8 cellular contexts compared by ENCODE assay signal in the genomic region with DNA sequence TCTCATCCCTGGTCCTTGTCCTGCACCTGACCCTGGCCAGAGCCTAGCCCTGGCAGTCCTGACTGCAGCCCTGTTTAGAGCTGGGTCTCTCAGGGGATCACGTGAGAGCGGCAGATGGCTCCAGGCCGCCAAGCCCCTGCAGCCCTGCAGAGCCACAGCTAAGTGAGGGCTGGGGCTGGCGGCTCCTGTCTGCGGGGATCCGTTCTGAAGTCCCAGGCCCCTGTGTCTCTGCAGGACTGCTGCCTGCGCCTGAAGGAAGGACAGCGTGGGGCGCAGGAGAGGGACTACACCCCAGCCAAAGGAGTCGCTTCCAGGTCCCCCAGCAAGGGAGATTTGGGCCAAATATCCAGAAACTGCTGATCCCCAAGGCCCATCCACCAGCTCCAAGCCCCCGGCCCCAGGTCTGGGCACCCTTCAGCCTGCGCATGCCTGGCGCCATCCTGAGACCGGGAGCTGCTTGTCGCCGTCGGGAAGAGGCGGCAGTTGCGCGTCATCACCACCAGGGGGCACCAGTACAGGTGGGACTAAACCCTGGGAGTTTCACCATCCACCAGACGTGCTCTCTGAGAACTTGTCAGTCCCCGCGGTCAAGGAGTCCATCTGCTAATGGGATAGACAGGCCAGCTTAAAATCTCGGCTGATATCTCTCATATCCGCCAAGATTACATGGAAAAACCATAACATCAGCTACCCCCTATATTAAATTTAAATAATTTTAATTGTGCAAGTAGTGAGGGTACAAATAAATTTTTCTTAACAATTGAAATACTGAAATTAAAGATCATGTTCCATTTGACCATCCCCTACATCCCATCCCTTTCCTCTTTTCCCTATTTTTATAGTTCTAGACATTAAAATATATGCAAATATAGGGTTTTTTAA. TPM values are rescaled to one million over a fixed set of nuclear protein-coding genes. Genes with fewer than 3 reads are reported as not detected.
A peak's percentile ranks its signal among the peaks of the same experiment; 100 is the strongest.
DNase-seq lines count a peak whose midpoint lies in the region; ATAC-seq and TF ChIP-seq lines count a peak whose summit lies in the region.

No MANE protein-coding gene starts in this region.

- peaks cover 16 to 50% of the 10 kb centered on the region in 2 donors for H3K27me3 Mint-ChIP-seq in natural killer cell (ENCODE audit: low read depth in 2 of 2)
- peaks cover 56% of the 10 kb centered on the region for H3K27me3 Mint-ChIP-seq in stimulated activated naive CD8-positive, alpha-beta T cell treated with anti-CD3 and anti-CD28 coated beads, Interleukin-15, amount 100 ng/mL, for 72 hours

- H3K9me3 Mint-ChIP-seq in natural killer cell: no peaks in the 10 kb centered on the region
- H3K9me3 Mint-ChIP-seq in stimulated activated naive CD8-positive, alpha-beta T cell treated with anti-CD3 and anti-CD28 coated beads, Interleukin-15, amount 100 ng/mL, for 72 hours: no peaks in the 10 kb centered on the region

- H3K36me3 Mint-ChIP-seq in natural killer cell: no peaks in the 10 kb centered on the region

- no peak overlapping the region for H3K4me3 Mint-ChIP-seq in natural killer cell
- H3K4me3 Mint-ChIP-seq in stimulated activated naive CD8-positive, alpha-beta T cell treated with anti-CD3 and anti-CD28 coated beads, Interleukin-15, amount 100 ng/mL, for 72 hours: no peak overlapping the region

- intact Hi-C loops in natural killer cell (cut with micrococcal nuclease): no loop called here

- peak; percentile 93 for ATAC-seq in GM19438 (IDR thresholded peaks at IDR 0.05; ENCODE audit: low read depth, unreplicated experiment)
- peak; percentile 72 for ATAC-seq in HG03565 (IDR thresholded peaks at IDR 0.05; ENCODE audit: unreplicated experiment)
- peak in 2 of 3 donors; percentile 49 to 75 for ATAC-seq in natural killer cell
- peak; percentile 39 for ATAC-seq in stimulated activated naive CD8-positive, alpha-beta T cell treated with anti-CD3 and anti-CD28 coated beads, Interleukin-15, amount 100 ng/mL, for 72 hours

- H3K27ac Mint-ChIP-seq in natural killer cell: no peak overlapping the region
- no peak overlapping the region for H3K27ac Mint-ChIP-seq in stimulated activated naive CD8-positive, alpha-beta T cell treated with anti-CD3 and anti-CD28 coated beads, Interleukin-15, amount 100 ng/mL, for 72 hours

- DNase-seq in COLO829 (ENCODE audit: low spot score) (peak; percentile 70), NCI-H82 treated with DMSO at 0.1 percent for 48 hours (lab: John Stamatoyannopoulos, UW; ENCODE audit: unreplicated experiment) (peak; percentile 85), fibroblast of gingiva (ENCODE audit: low read depth) (peak; percentile 43), natural killer cell (peak; percentile 37)
- DNase-seq in activated CD8-positive, alpha-beta memory T cell treated with anti-CD3 and anti-CD28 coated beads, Interleukin-2, amount 50 U/mL, for 4 hours: peak; percentile 62
- peak; percentile 57 to 61 for DNase-seq in stimulated activated naive CD8-positive, alpha-beta T cell treated with anti-CD3 and anti-CD28 coated beads, Interleukin-15, amount 100 ng/mL, for 72 hours

- TF ChIP-seq CTCF in natural killer cell (IDR thresholded peaks at IDR 0.05): peak; percentile 84

- H3K4me1 Mint-ChIP-seq in natural killer cell: no peaks in the 10 kb centered on the region
- H3K4me1 Mint-ChIP-seq in stimulated activated naive CD8-positive, alpha-beta T cell treated with anti-CD3 and anti-CD28 coated beads, Interleukin-15, amount 100 ng/mL, for 72 hours: no peaks in the 10 kb centered on the region

RNA-seq across cellular contexts. Expression of a gene that starts 25.1 kb away (rescaled TPM):
- total RNA-seq in natural killer cell: not detected

RNA-seq across cellular contexts. Expression of a gene that starts 27.0 kb away (rescaled TPM):
- 1 to 10 TPM in 1 of 3 donors, under 1 TPM in 1, not detected in 1; 0.50 to 1.4 TPM for total RNA-seq in natural killer cell

Comparison
In these comparisons a context has a peak if more than half of its experiments do, and no peak if none do; other contexts are left out.
1. Peak in every context shown above with its lines: DNase-seq and ATAC-seq.
2. ATAC-seq: peak in every context shown above with its lines; median percentile 93 in GM19438; 72 in HG03565; 62 in natural killer cell; 39 in stimulated activated naive CD8-positive, alpha-beta T cell treated with anti-CD3 and anti-CD28 coated beads, Interleukin-15, amount 100 ng/mL, for 72 hours.